ENCODE assay signal across 1 cellular context in the genomic region with DNA sequence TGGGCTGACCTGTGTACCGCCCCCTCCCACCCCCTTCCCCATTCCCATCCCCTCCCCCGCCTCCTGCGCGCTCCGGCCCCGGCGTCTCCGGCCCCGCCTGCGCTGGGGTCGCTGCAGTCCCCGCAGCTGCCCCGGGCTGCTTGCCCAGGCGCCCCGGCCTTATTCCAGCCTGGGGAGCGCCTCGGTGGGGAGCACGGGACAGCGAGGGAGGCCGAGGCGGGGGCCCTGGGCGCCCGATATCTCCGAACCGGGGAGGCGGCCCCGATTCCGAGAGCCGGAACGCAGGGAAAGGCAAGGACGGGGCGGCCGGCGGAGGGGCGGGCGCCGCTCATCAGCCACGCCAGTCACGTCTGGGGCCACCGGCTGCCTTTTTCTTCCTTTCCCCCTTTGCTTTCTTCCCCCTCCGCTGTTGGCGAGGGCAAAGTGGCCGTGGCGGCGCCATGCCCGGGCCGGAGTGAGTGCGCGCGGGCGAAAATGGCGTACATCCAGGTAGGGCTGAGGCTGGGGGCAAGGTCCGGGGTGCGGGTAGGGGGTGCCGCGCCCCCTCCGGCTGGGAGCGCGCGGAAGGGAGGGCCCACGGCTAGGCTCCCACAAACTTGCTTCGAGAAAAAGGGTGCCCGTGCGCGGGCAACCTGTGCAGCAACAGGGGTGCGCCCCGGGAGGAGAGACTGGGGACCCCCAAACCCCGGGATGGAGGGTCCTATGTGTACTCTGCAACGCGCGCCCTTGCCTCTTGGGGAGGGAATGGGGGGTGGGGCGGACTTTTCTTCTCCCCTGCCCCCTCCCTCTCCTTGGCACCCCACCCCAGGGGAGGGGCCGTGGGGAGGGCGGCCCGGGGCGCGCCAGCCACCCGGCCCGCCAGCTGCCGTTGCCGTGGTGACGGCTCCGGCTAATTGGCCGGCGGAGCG.
TF ChIP-seq lines count a peak whose summit lies in the region.

A gene with protein sequence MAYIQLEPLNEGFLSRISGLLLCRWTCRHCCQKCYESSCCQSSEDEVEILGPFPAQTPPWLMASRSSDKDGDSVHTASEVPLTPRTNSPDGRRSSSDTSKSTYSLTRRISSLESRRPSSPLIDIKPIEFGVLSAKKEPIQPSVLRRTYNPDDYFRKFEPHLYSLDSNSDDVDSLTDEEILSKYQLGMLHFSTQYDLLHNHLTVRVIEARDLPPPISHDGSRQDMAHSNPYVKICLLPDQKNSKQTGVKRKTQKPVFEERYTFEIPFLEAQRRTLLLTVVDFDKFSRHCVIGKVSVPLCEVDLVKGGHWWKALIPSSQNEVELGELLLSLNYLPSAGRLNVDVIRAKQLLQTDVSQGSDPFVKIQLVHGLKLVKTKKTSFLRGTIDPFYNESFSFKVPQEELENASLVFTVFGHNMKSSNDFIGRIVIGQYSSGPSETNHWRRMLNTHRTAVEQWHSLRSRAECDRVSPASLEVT (plus strand): TSS at position 68 of the 908 bp plus-strand sequence. CDS start 407 bp downstream, at position 475.

TF ChIP-seq in SK-N-SH, 30 proteins besides CTCF, POLR2A, EP300 and RAD21:
- TF ChIP-seq JUND (IDR thresholded peaks at IDR 0.05) = no peak
